1 cellular context compared by ENCODE assay signal in genomic region chr20:43963872-43964791, GRCh38.
TF ChIP-seq lines count a peak whose summit lies in the region.

No MANE protein-coding gene starts in this region.

TF ChIP-seq in HepG2, 621 proteins besides CTCF, POLR2A, EP300 and RAD21 (continued from another document):
- TF ChIP-seq ZNF280B (CRISPR knock-in tag; IDR thresholded peaks at IDR 0.05; ENCODE audit: borderline replicate concordance) (0 out of 2 replicates have a peak, but pooled peaks have one; percentile 25), CREM (IDR thresholded peaks at IDR 0.05) (no peak), CREM (CRISPR knock-in tag; IDR thresholded peaks at IDR 0.05) (no peak), GATAD1 (CRISPR knock-in tag; IDR thresholded peaks at IDR 0.05) (no peak), NCOR1 (IDR thresholded peaks at IDR 0.05; ENCODE audit: borderline replicate concordance, low read length) (peak; percentile 38; the same call in 1 of the 2 replicates), HIVEP1 (CRISPR knock-in tag; IDR thresholded peaks at IDR 0.05) (no peak), ZNF33A (CRISPR knock-in tag; IDR thresholded peaks at IDR 0.05; ENCODE audit: borderline replicate concordance) (no peak)
